Comparison of ENCODE assay signal across 15 cellular contexts in genomic region chr11:35905901-35906661, GRCh38. TPM values are rescaled to one million over a fixed set of nuclear protein-coding genes. Genes with fewer than 3 reads are reported as not detected.
DNase-seq lines count a peak whose midpoint lies in the region; ATAC-seq and TF ChIP-seq lines count a peak whose summit lies in the region.
"Had no signal": no experiment of that assay in that cellular context is flagged by ENCODE, and none has a peak within 500 bp of the region (broad histone marks: within the 10 kb centered on the region; RNA-seq: fewer than 3 reads in every experiment).

No MANE protein-coding gene starts in this region.

- ATAC-seq in naive thymus-derived CD8-positive, alpha-beta T cell, result no peak
- no peak for ATAC-seq in GM21825 (IDR thresholded peaks at IDR 0.05; ENCODE audit: unreplicated experiment)
- ATAC-seq: psoas muscle had no signal

- in situ Hi-C loops in astrocyte of the spinal cord (cut with HindIII; ENCODE audit: low sequenced_read_pairs), result loop anchor here (25.0 kb wide), 1 partner anchor 269 kb away; no protein-coding TSS in a partner anchor

- POLR2A ChIA-PET in naive thymus-derived CD8-positive, alpha-beta T cell (lab: Charles Lee), result no interaction called here

- H3K27ac Mint-ChIP-seq in naive thymus-derived CD8-positive, alpha-beta T cell, result no peak overlapping the region
- H3K27ac Mint-ChIP-seq: activated CD4-positive, alpha-beta memory T cell treated with anti-CD3 and anti-CD28 coated beads for 36 hours; activated T-cell treated with anti-CD3 and anti-CD28 coated beads, Interleukin-2, amount 50 U/mL, for 72 hours had no signal

- H3K27ac ChIP-seq in adrenal gland, result peak overlapping the region in 2 of 5 donors; percentile 39 to 69
- H3K27ac ChIP-seq: psoas muscle, thoracic aorta had no signal

- TF ChIP-seq CTCF in astrocyte of the spinal cord (IDR thresholded peaks at IDR 0.05; ENCODE audit: low read depth, low read length), result no peak
- peak in 2 of 6 experiments; percentile 5 to 16 for TF ChIP-seq CTCF in adrenal gland (IDR thresholded peaks at IDR 0.05)

- DNase-seq in M059J (ENCODE audit: low read depth) (peak; percentile 13), astrocyte of the spinal cord (ENCODE audit: low read depth, low spot score) (peak; percentile 32), inferior parietal cortex (ENCODE audit: extremely low spot score) (peak; percentile 69), skeletal muscle cell (ENCODE audit: low read depth) (peak; percentile 38), adrenal gland (no peak)
- no peak for DNase-seq in stimulated activated CD4-positive, alpha-beta T cell treated with anti-CD3 and anti-CD28 coated beads, Interleukin-2, amount 100 ng/mL, for 24 hours
- no peak for DNase-seq in naive thymus-derived CD8-positive, alpha-beta T cell
- DNase-seq: activated CD4-positive, alpha-beta memory T cell treated with anti-CD3 and anti-CD28 coated beads for 36 hours; activated T-cell treated with anti-CD3 and anti-CD28 coated beads, Interleukin-2, amount 50 U/mL, for 72 hours; DMS79 treated with DMSO at 0.1 percent for 48 hours; NCI-H1436 treated with DMSO at 0.1 percent for 48 hours; NCI-H510A; psoas muscle had no signal

- H3K4me3 ChIP-seq in astrocyte of the spinal cord (ENCODE audit: low read depth, low read length) (no peak overlapping the region), skeletal muscle cell (ENCODE audit: low read depth, low read length) (no peak overlapping the region), adrenal gland (no peak overlapping the region)
- H3K4me3 ChIP-seq: psoas muscle, thoracic aorta had no signal

- H3K27me3 Mint-ChIP-seq in naive thymus-derived CD8-positive, alpha-beta T cell, result peaks cover 3 to 10% (median 4%) of the 10 kb centered on the region in 5 donors

- peaks cover 0 to 22% (median 3%) of the 10 kb centered on the region in 3 donors for H3K36me3 Mint-ChIP-seq in naive thymus-derived CD8-positive, alpha-beta T cell
- H3K36me3 Mint-ChIP-seq: activated CD4-positive, alpha-beta memory T cell treated with anti-CD3 and anti-CD28 coated beads for 36 hours had no signal

- H3K36me3 ChIP-seq in adrenal gland (replicated peaks in 1 of 2), result no peaks in the 10 kb centered on the region
- H3K36me3 ChIP-seq: thoracic aorta had no signal

- H3K27me3 ChIP-seq in adrenal gland, result no peaks in the 10 kb centered on the region

- intact Hi-C loops in adrenal gland (cut with DNase I), result no loop called here

- WGBS in adrenal gland, 4 donors, result 48 to 59% (median 52%) methylated on average over 5 of the region's 5 CpGs

- peaks cover 7 to 14% of the 10 kb centered on the region in 2 donors for H3K4me1 ChIP-seq in adrenal gland (replicated peaks in 1 of 2)
- H3K4me1 ChIP-seq: psoas muscle had no signal

- TF ChIP-seq POLR2A in adrenal gland (IDR thresholded peaks at IDR 0.05), result no peak

- no peaks in the 10 kb centered on the region for H3K4me1 Mint-ChIP-seq in naive thymus-derived CD8-positive, alpha-beta T cell

- H3K9me3 ChIP-seq in adrenal gland (replicated peaks in 1 of 3), result peaks cover 0 to 9% (median 5%) of the 10 kb centered on the region in 3 donors

- H3K4me3 Mint-ChIP-seq in naive thymus-derived CD8-positive, alpha-beta T cell, result no peak overlapping the region
- H3K4me3 Mint-ChIP-seq: activated CD4-positive, alpha-beta memory T cell treated with anti-CD3 and anti-CD28 coated beads for 36 hours; activated T-cell treated with anti-CD3 and anti-CD28 coated beads, Interleukin-2, amount 50 U/mL, for 72 hours had no signal

- H3K9me3 Mint-ChIP-seq in naive thymus-derived CD8-positive, alpha-beta T cell, result peaks cover 5 to 35% (median 23%) of the 10 kb centered on the region in 9 donors
- H3K9me3 Mint-ChIP-seq: activated T-cell treated with anti-CD3 and anti-CD28 coated beads, Interleukin-2, amount 50 U/mL, for 72 hours had no signal

RNA-seq across cellular contexts. Expression of gene LDLRAD3, which starts 37.8 kb away (rescaled TPM):
- total RNA-seq in M059J (2014; rRNA removed; shearing (Covaris generic)), result 6.8 and 12.1 TPM in 2 replicates
- not detected for total RNA-seq in naive thymus-derived CD8-positive, alpha-beta T cell
- not detected for polyA plus RNA-seq in naive thymus-derived CD8-positive, alpha-beta T cell
- 10 to 100 TPM in 6 of 8 donors, 1 to 10 TPM in 2; 7.5 to 16.4 (median 10.4) TPM for total RNA-seq in adrenal gland
- polyA plus RNA-seq in adrenal gland, result 10 to 100 TPM in 1 of 3 donors, 1 to 10 TPM in 2; 5.4 to 16.7 (median 6.3) TPM
- total RNA-seq: activated T-cell treated with anti-CD3 and anti-CD28 coated beads, Interleukin-2, amount 50 U/mL, for 72 hours had no signal

Comparison
In these comparisons a context has a peak if more than half of its experiments do, and no peak if none do; other contexts are left out.
1. DNase-seq: peak in M059J (single experiment), astrocyte of the spinal cord (single experiment), inferior parietal cortex (single experiment) and skeletal muscle cell (single experiment); none in stimulated activated CD4-positive, alpha-beta T cell treated with anti-CD3 and anti-CD28 coated beads, Interleukin-2, amount 100 ng/mL, for 24 hours (0 of 2), naive thymus-derived CD8-positive, alpha-beta T cell (0 of 10) and adrenal gland (0 of 7).